ENCODE assay signal across 1 cellular context in genomic region chr3:196135693-196136639, GRCh38.
TF ChIP-seq lines count a peak whose summit lies in the region.

No MANE protein-coding gene starts in this region.

TF ChIP-seq in GM12878, 131 proteins besides CTCF, POLR2A, EP300 and RAD21 (continued from another document):
- TF ChIP-seq MEF2B (IDR thresholded peaks at IDR 0.05; ENCODE audit: partially characterized antibody, poor library complexity, severe bottlenecking) (no peak), NFXL1 (IDR thresholded peaks at IDR 0.05; ENCODE audit: borderline replicate concordance) (no peak), JUND (IDR thresholded peaks at IDR 0.05; ENCODE audit: low read depth, low read length) (no peak), ESRRA (IDR thresholded peaks at IDR 0.05; ENCODE audit: low read length) (no peak), PML (IDR thresholded peaks at IDR 0.05; ENCODE audit: low read length) (no peak), HCFC1 (IDR thresholded peaks at IDR 0.05; ENCODE audit: low read length) (no peak)
- TF ChIP-seq, protein P1, sequence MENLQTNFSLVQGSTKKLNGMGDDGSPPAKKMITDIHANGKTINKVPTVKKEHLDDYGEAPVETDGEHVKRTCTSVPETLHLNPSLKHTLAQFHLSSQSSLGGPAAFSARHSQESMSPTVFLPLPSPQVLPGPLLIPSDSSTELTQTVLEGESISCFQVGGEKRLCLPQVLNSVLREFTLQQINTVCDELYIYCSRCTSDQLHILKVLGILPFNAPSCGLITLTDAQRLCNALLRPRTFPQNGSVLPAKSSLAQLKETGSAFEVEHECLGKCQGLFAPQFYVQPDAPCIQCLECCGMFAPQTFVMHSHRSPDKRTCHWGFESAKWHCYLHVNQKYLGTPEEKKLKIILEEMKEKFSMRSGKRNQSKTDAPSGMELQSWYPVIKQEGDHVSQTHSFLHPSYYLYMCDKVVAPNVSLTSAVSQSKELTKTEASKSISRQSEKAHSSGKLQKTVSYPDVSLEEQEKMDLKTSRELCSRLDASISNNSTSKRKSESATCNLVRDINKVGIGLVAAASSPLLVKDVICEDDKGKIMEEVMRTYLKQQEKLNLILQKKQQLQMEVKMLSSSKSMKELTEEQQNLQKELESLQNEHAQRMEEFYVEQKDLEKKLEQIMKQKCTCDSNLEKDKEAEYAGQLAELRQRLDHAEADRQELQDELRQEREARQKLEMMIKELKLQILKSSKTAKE (IDR thresholded peaks at IDR 0.05; ENCODE audit: low read depth, poor library complexity, severe bottlenecking) = no peak
- TF ChIP-seq, protein P2, sequence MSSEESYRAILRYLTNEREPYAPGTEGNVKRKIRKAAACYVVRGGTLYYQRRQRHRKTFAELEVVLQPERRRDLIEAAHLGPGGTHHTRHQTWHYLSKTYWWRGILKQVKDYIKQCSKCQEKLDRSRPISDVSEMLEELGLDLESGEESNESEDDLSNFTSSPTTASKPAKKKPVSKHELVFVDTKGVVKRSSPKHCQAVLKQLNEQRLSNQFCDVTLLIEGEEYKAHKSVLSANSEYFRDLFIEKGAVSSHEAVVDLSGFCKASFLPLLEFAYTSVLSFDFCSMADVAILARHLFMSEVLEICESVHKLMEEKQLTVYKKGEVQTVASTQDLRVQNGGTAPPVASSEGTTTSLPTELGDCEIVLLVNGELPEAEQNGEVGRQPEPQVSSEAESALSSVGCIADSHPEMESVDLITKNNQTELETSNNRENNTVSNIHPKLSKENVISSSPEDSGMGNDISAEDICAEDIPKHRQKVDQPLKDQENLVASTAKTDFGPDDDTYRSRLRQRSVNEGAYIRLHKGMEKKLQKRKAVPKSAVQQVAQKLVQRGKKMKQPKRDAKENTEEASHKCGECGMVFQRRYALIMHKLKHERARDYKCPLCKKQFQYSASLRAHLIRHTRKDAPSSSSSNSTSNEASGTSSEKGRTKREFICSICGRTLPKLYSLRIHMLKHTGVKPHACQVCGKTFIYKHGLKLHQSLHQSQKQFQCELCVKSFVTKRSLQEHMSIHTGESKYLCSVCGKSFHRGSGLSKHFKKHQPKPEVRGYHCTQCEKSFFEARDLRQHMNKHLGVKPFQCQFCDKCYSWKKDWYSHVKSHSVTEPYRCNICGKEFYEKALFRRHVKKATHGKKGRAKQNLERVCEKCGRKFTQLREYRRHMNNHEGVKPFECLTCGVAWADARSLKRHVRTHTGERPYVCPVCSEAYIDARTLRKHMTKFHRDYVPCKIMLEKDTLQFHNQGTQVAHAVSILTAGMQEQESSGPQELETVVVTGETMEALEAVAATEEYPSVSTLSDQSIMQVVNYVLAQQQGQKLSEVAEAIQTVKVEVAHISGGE (CRISPR knock-in tag; IDR thresholded peaks at IDR 0.05) = no peak
